Comparison of ENCODE assay signal across 14 cellular contexts in the genomic region with DNA sequence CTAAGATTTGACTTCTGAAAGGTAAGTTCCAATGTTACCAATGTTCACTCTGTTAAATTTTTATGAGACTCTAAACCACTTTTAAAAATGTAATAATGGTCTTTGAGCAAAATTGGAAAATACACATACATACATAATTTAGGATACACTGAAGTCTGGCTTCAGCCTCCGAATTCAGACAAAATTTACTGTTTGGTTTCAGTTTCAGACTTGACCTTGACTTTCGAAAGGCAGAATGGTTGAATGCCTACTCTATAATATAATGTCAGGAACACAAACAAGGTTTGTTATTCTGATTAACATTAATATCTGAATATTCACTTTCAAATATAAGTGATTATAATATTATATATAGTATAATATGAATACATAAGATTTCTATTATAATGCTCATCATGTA.
"Had no signal": no experiment of that assay in that cellular context is flagged by ENCODE, and none has a peak within 500 bp of the region (broad histone marks: within the 10 kb centered on the region; RNA-seq: fewer than 3 reads in every experiment).

No MANE protein-coding gene starts in this region.

- H3K4me3 Mint-ChIP-seq: activated naive CD4-positive, alpha-beta T cell treated with anti-CD3 and anti-CD28 coated beads, Interleukin-2, amount 10 ng/mL, durations not matched to agents 7 days and 5 days; endodermal cell; stimulated activated effector memory CD8-positive, alpha-beta T cell treated with anti-CD3 and anti-CD28 coated beads, Interleukin-12 subunit alpha, Interleukin-12 subunit beta, amount 100 ng/mL, for 72 hours had no signal

- H3K4me1 ChIP-seq: ascending aorta, breast epithelium, pancreas had no signal

- H3K4me3 ChIP-seq: ascending aorta, breast epithelium, dorsolateral prefrontal cortex, pancreas had no signal

- H3K36me3 ChIP-seq: ascending aorta, breast epithelium, pancreas had no signal

- H3K27ac Mint-ChIP-seq: activated naive CD4-positive, alpha-beta T cell treated with anti-CD3 and anti-CD28 coated beads, Interleukin-2, amount 10 ng/mL, durations not matched to agents 7 days and 5 days; activated T-helper 2 cell treated with anti-CD3 and anti-CD28 coated beads, Interferon-gamma antibody, Interleukin-2, Interleukin-4, amounts not matched to agents 10 μg/mL and 5 μg/mL and 100 μg/mL, durations not matched to agents 14 hours and 24 hours and 36 hours; endodermal cell; naive B cell; stimulated activated effector memory CD8-positive, alpha-beta T cell treated with anti-CD3 and anti-CD28 coated beads, Interleukin-12 subunit alpha, Interleukin-12 subunit beta, amount 100 ng/mL, for 72 hours had no signal

- DNase-seq: activated CD4-positive, alpha-beta T cell treated with anti-CD3 and anti-CD28 coated beads, Interleukin-2, amount 50 U/mL, for 4 hours; activated CD4-positive, CD25-positive, alpha-beta regulatory T cell treated with anti-CD3 and anti-CD28 coated beads, Interleukin-2, amount 50 U/mL, for 72 hours; activated naive CD4-positive, alpha-beta T cell treated with anti-CD3 and anti-CD28 coated beads, Interleukin-2, amount 10 ng/mL, durations not matched to agents 7 days and 5 days; activated T-cell treated with anti-CD3 and anti-CD28 coated beads, Interleukin-2, amount 50 U/mL, for 1 hour; dorsolateral prefrontal cortex; endodermal cell; erythroblast; naive B cell; pancreas had no signal

- H3K9me3 Mint-ChIP-seq: activated naive CD4-positive, alpha-beta T cell treated with anti-CD3 and anti-CD28 coated beads, Interleukin-2, amount 10 ng/mL, durations not matched to agents 7 days and 5 days; activated T-helper 2 cell treated with anti-CD3 and anti-CD28 coated beads, Interferon-gamma antibody, Interleukin-2, Interleukin-4, amounts not matched to agents 10 μg/mL and 5 μg/mL and 100 μg/mL, durations not matched to agents 14 hours and 24 hours and 36 hours; endodermal cell; naive B cell; stimulated activated effector memory CD8-positive, alpha-beta T cell treated with anti-CD3 and anti-CD28 coated beads, Interleukin-12 subunit alpha, Interleukin-12 subunit beta, amount 100 ng/mL, for 72 hours had no signal

- H3K27me3 Mint-ChIP-seq: activated naive CD4-positive, alpha-beta T cell treated with anti-CD3 and anti-CD28 coated beads, Interleukin-2, amount 10 ng/mL, durations not matched to agents 7 days and 5 days; naive B cell had no signal

- H3K36me3 Mint-ChIP-seq: activated naive CD4-positive, alpha-beta T cell treated with anti-CD3 and anti-CD28 coated beads, Interleukin-2, amount 10 ng/mL, durations not matched to agents 7 days and 5 days; naive B cell; stimulated activated effector memory CD8-positive, alpha-beta T cell treated with anti-CD3 and anti-CD28 coated beads, Interleukin-12 subunit alpha, Interleukin-12 subunit beta, amount 100 ng/mL, for 72 hours had no signal

- H3K27me3 ChIP-seq: ascending aorta, breast epithelium, pancreas had no signal

- H3K9me3 ChIP-seq: ascending aorta, breast epithelium, pancreas had no signal

- H3K27ac ChIP-seq: ascending aorta, breast epithelium, dorsolateral prefrontal cortex, pancreas had no signal

- ATAC-seq: left lobe of liver; pancreas; stimulated activated effector memory CD8-positive, alpha-beta T cell treated with anti-CD3 and anti-CD28 coated beads, Interleukin-12 subunit alpha, Interleukin-12 subunit beta, amount 100 ng/mL, for 72 hours had no signal
